Comparison of ENCODE assay signal across 8 cellular contexts in the genomic region with DNA sequence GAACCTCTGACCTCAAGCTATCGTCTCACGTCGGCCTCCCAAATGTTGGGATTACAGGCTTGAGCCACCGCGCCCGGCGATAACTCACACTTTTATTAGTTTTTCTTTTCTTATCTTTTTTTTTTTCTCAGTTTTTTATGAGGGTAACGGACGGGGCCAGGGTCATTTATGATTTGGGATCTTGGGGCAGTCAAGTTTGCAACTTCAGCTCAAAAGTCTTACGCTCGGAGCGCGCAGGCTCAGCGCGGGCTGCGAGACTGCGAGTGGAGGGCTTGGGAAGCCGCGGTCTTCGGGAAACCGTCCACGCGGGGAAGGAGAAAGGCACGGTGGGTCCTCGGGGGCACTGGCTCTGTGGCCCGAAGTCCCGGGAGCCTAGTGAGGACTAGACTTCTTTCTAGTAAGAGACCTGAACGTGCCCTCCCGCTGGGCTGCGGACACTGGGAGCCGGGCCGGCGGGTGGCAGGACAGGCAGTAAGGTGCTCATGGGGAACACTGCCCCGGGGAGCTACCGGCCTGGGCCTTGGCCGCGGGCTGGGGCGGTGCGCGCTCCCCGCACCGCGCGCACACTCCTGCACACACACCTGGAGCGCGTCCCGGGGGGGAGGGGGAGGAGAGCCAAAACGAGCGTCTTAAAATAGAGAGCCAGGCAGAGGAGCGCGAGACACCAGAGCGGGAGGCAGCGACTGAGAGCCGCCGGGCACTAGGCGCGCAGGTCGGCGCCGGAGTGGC. TPM values are rescaled to one million over a fixed set of nuclear protein-coding genes. Genes with fewer than 3 reads are reported as not detected.
DNase-seq lines count a peak whose midpoint lies in the region; ATAC-seq and TF ChIP-seq lines count a peak whose summit lies in the region.

No MANE protein-coding gene starts in this region.

- peak; percentile 82 for DNase-seq in DMS 273 (lab: John Stamatoyannopoulos, UW; ENCODE audit: unreplicated experiment)
- peak; percentile 31 for DNase-seq in NCI-H146 (lab: John Stamatoyannopoulos, UW)
- peak; percentile 82 for DNase-seq in colonic mucosa
- DNase-seq in mucosa of descending colon, result peak; percentile 79 to 87 (median 83)
- DNase-seq in EL, result no peak
- DNase-seq in NOMO-1 treated with DMSO at 0.1 percent for 48 hours (lab: John Stamatoyannopoulos, UW; ENCODE audit: unreplicated experiment), result no peak
- DNase-seq in AG08395 (ENCODE audit: low spot score), result no peak
- DNase-seq in T-helper 9 cell, result no peak

- H3K27me3 ChIP-seq in colonic mucosa, result peaks cover 17% of the 10 kb centered on the region

- TF ChIP-seq CTCF in colonic mucosa (IDR thresholded peaks at IDR 0.05), result no peak
- no peak for TF ChIP-seq CTCF in mucosa of descending colon (IDR thresholded peaks at IDR 0.05)

- peak; percentile 83 for ATAC-seq in mucosa of descending colon

- peak overlapping the region; percentile 95 for H3K27ac ChIP-seq in colonic mucosa

- H3K36me3 ChIP-seq in colonic mucosa (no peaks in the 10 kb centered on the region), mucosa of descending colon (ENCODE audit: low read depth) (no peaks in the 10 kb centered on the region)

- H3K4me3 ChIP-seq in colonic mucosa (peak overlapping the region; percentile 40), mucosa of descending colon (peak overlapping the region; percentile 24)

- peak overlapping the region; percentile 62 for H3K9ac ChIP-seq in colonic mucosa (ENCODE audit: low read depth in 2 of 2, low read length in 2 of 2)

- no peaks in the 10 kb centered on the region for H3K9me3 ChIP-seq in colonic mucosa
- no peaks in the 10 kb centered on the region for H3K9me3 ChIP-seq in mucosa of descending colon

- intact Hi-C loops in colonic mucosa (cut with DNase I), result no loop called here
- intact Hi-C loops in mucosa of descending colon (cut with DNase I, micrococcal nuclease), result no loop called here

- no peaks in the 10 kb centered on the region for H3K4me1 ChIP-seq in colonic mucosa
- peaks cover 7% of the 10 kb centered on the region for H3K4me1 ChIP-seq in mucosa of descending colon (ENCODE audit: low read depth)

RNA-seq across cellular contexts. Expression of gene BARX2, which starts 0.5 kb away (rescaled TPM):
- 10 to 100 TPM; 19.0 to 23.9 TPM for total RNA-seq in colonic mucosa
- total RNA-seq in mucosa of descending colon, result 10 to 100 TPM; 10.8 to 25.6 (median 24.6) TPM

Comparison
In these comparisons a context has a peak if more than half of its experiments do, and no peak if none do; other contexts are left out.
1. DNase-seq: peak in DMS 273 (single experiment), NCI-H146 (single experiment), colonic mucosa (single experiment) and mucosa of descending colon (3 of 3); none in EL (single experiment), NOMO-1 treated with DMSO at 0.1 percent for 48 hours (single experiment), AG08395 (single experiment) and T-helper 9 cell (single experiment).